ENCODE assay signal across 7 cellular contexts in the genomic region with DNA sequence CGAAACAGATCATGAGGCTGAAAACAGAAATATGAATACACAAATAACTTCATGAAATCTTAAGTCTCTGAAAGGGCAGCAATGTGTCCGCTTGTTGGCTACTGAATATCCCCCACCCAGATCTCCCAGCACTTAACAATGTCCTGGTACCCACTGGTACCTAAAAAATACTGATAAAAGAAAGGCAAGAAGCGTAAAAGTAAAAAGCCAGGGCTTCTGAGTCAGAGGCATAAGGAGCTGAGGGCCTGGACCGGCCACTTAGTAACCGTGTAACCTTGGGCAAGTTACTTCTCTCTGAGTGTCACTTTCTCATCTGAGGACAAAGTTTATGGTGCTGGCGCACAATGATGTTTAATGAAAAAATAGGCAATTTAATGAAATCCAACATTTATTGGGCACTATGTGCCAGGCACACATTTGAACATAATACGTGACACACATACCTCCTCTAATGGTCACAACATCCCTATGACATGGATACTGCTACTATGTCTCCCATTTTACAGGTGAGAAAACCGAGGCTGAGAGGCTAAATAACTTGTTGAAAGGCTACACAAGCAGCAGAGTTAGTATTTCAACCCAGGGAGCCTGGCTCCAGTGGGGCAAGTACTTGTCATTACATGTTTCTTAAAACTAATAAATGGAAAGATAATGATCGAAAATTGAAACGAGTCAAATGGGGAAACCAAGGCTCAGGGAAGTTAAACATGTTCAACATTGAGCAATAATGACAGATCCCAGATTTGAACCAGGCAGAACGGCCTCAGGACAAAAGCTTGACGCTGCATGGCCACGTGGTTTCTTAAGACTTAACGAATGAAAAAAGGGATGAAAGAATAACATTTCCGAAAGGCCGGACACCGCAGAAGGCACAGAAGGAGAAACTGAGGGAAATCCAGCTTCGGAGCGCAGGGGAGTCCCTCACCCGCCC. TPM values are rescaled to one million over a fixed set of nuclear protein-coding genes. Genes with fewer than 3 reads are reported as not detected.
DNase-seq lines count a peak whose midpoint lies in the region; ATAC-seq lines count a peak whose summit lies in the region.

No MANE protein-coding gene starts in this region.

- DNase-seq in MV-4-11 (lab: John Stamatoyannopoulos, UW), result peak; percentile 36
- DNase-seq in caudate nucleus (lab: John Stamatoyannopoulos, UW), result peak in 2 of 61 donors; percentile 60 to 63
- no peak for DNase-seq in aorta
- DNase-seq in OCI-M2 (lab: John Stamatoyannopoulos, UW; ENCODE audit: unreplicated experiment), result no peak

- H3K27me3 ChIP-seq in aorta (ENCODE audit: control insufficient read depth in 1 of 2, insufficient read depth in 2 of 2, low read length in 1 of 2), result no peaks in the 10 kb centered on the region

- H3K36me3 ChIP-seq in mesodermal cell (ENCODE audit: control insufficient read depth, insufficient read depth, low read length) (peaks cover 35% of the 10 kb centered on the region), aorta (ENCODE audit: control insufficient read depth in 1 of 2, insufficient read depth in 2 of 2, low read length in 1 of 2) (no peaks in the 10 kb centered on the region)

- ATAC-seq in aorta (ENCODE audit: low FRiP score), result no peak
- ATAC-seq in HG03135 (IDR thresholded peaks at IDR 0.05; ENCODE audit: unreplicated experiment), result no peak

- intact Hi-C loops in aorta (cut with DNase I), result loop anchor here in 1 of 2 donors (10.0 kb wide), 1 partner anchor 324 kb away; no protein-coding TSS in a partner anchor

- H3K4me3 ChIP-seq in GM08714 (ENCODE audit: low read length) (peak overlapping the region; percentile 98), mesodermal cell (ENCODE audit: extremely low read depth, insufficient read depth, low read length, poor library complexity, severe bottlenecking) (peak overlapping the region; percentile 73), aorta (ENCODE audit: low read length in 2 of 2) (peak overlapping the region; percentile 46 to 89)

- H3K9me3 ChIP-seq in mesodermal cell (ENCODE audit: control insufficient read depth, low read length) (no peaks in the 10 kb centered on the region), aorta (ENCODE audit: control insufficient read depth, low read length) (no peaks in the 10 kb centered on the region)

- H3K4me1 ChIP-seq in mesodermal cell (ENCODE audit: control insufficient read depth, insufficient read depth, low read length, poor library complexity, severe bottlenecking), result peaks cover 15% of the 10 kb centered on the region
- H3K4me1 ChIP-seq in aorta (ENCODE audit: control insufficient read depth in 1 of 2, insufficient read depth in 2 of 2, low read length in 2 of 2), result peaks cover 3 to 4% of the 10 kb centered on the region in 2 donors

- 17 to 24% methylated on average over 16 of the region's 20 CpGs for WGBS in mesodermal cell (ENCODE audit: insufficient coverage in 2 of 2), 2 experiments
- 18 to 20% methylated on average over 20 of the region's 20 CpGs for WGBS in aorta, 2 donors

- peak overlapping the region; percentile 88 for H3K27ac ChIP-seq in caudate nucleus (ENCODE audit: low read depth, low read length)
- peak overlapping the region; percentile 94 for H3K27ac ChIP-seq in mesodermal cell (ENCODE audit: low read depth, low read length, severe bottlenecking)
- peak overlapping the region; percentile 37 to 87 for H3K27ac ChIP-seq in aorta (ENCODE audit: low read depth in 1 of 2, low read length in 2 of 2)

RNA-seq across cellular contexts. Expression of gene TP53RK, which starts 0.8 kb away (rescaled TPM):
- 11.2 TPM for polyA plus RNA-seq in mesodermal cell (2013, experiment 1 of 2)
- 8.4 TPM for polyA plus RNA-seq in mesodermal cell (2013, experiment 2 of 2)
- total RNA-seq in aorta, result 10 to 100 TPM in 1 of 2 donors, 1 to 10 TPM in 1; 9.4 to 10.4 TPM
- 1 to 10 TPM; 9.3 to 9.4 TPM for polyA plus RNA-seq in aorta

RNA-seq across cellular contexts. Expression of gene SLC2A10, which starts 21.0 kb away (rescaled TPM):
- 16.6 TPM for polyA plus RNA-seq in mesodermal cell (2013, experiment 1 of 2)
- polyA plus RNA-seq in mesodermal cell (2013, experiment 2 of 2), result 15.3 TPM
- total RNA-seq in aorta, result 10 to 100 TPM; 13.9 to 25.6 TPM
- 1 to 10 TPM; 3.5 to 9.7 TPM for polyA plus RNA-seq in aorta

RNA-seq across cellular contexts. Expression of gene SLC13A3, which starts 37.2 kb away (rescaled TPM):
- polyA plus RNA-seq in mesodermal cell (2013, experiment 1 of 2), result 1.2 TPM
- 1.3 TPM for polyA plus RNA-seq in mesodermal cell (2013, experiment 2 of 2)
- total RNA-seq in aorta, result 1 to 10 TPM; 3.7 to 5.1 TPM
- 1 to 10 TPM in 1 of 2 donors, not detected in 1; 1.8 TPM for polyA plus RNA-seq in aorta
